ENCODE assay signal across 8 cellular contexts in genomic region chr12:106223485-106224391, GRCh38. TPM values are rescaled to one million over a fixed set of nuclear protein-coding genes. Genes with fewer than 3 reads are reported as not detected.
DNase-seq lines count a peak whose midpoint lies in the region; ATAC-seq and TF ChIP-seq lines count a peak whose summit lies in the region.

No MANE protein-coding gene starts in this region.

- H3K4me3 ChIP-seq in GM12864 (ENCODE audit: low read depth, low read length) = no peak overlapping the region
- H3K4me3 ChIP-seq in lower lobe of right lung = no peak overlapping the region

- H3K36me3 ChIP-seq in lower lobe of right lung = no peaks in the 10 kb centered on the region

- DNase-seq in GM12864 (ENCODE audit: low read depth) (no peak), NCI-H460 (ENCODE audit: extremely low read depth, low read depth) (peak; percentile 69), dedifferentiated amniotic fluid mesenchymal stem cell (ENCODE audit: extremely low spot score) (peak; percentile 35), lower lobe of right lung (peak; percentile 72)
- DNase-seq in activated CD4-positive, alpha-beta T cell treated with anti-CD3 and anti-CD28 coated beads, Interleukin-2, amount 10 ng/mL, durations not matched to agents 7 days and 5 days = peak; percentile 74
- peak; percentile 47 for DNase-seq in stimulated activated CD8-positive, alpha-beta memory T cell treated with anti-CD3 and anti-CD28 coated beads, Interleukin-15, amount 100 ng/mL, for 24 hours (ENCODE audit: low read depth)

- H3K9me3 ChIP-seq in lower lobe of right lung = no peaks in the 10 kb centered on the region

- peak; percentile 98 for TF ChIP-seq CTCF in GM12864 (IDR thresholded peaks at IDR 0.05; ENCODE audit: low read depth, low read length, missing control alignments)
- peak; percentile 94 for TF ChIP-seq CTCF in lower lobe of right lung (IDR thresholded peaks at IDR 0.05)

- H3K27ac ChIP-seq in lower lobe of right lung = no peak overlapping the region

- no peak overlapping the region for H3K4me3 Mint-ChIP-seq in activated CD4-positive, alpha-beta T cell treated with anti-CD3 and anti-CD28 coated beads, Interleukin-2, amount 10 ng/mL, durations not matched to agents 7 days and 5 days

- peaks cover 12% of the 10 kb centered on the region for H3K4me1 ChIP-seq in lower lobe of right lung

- H3K27me3 Mint-ChIP-seq in activated CD4-positive, alpha-beta T cell treated with anti-CD3 and anti-CD28 coated beads, Interleukin-2, amount 10 ng/mL, durations not matched to agents 7 days and 5 days = peaks cover 5% of the 10 kb centered on the region

- no peaks in the 10 kb centered on the region for H3K27me3 ChIP-seq in lower lobe of right lung (ENCODE audit: low read depth)

- CTCF ChIA-PET in activated CD4-positive, alpha-beta T cell treated with anti-CD3 and anti-CD28 coated beads, Interleukin-2, amount 10 ng/mL, durations not matched to agents 7 days and 5 days (lab: Charles Lee) = interaction anchor here (0.6 to 0.8 kb wide), 6 partner anchors 54 to 743 kb away, joined by 3 to 4 read pairs (median 3); partner anchors contain the start of gene POLR3B

- intact Hi-C loops in lower lobe of right lung (cut with DNase I) = no loop called here

- H3K9me3 Mint-ChIP-seq in activated CD4-positive, alpha-beta T cell treated with anti-CD3 and anti-CD28 coated beads, Interleukin-2, amount 10 ng/mL, durations not matched to agents 7 days and 5 days = no peaks in the 10 kb centered on the region

- ATAC-seq in HG03066 (IDR thresholded peaks at IDR 0.05; ENCODE audit: low read depth, unreplicated experiment) = peak; percentile 77
- ATAC-seq in lower lobe of right lung = peak; percentile 74 to 85
- no peak for ATAC-seq in HG03571 (IDR thresholded peaks at IDR 0.05; ENCODE audit: unreplicated experiment)

- no peaks in the 10 kb centered on the region for H3K36me3 Mint-ChIP-seq in activated CD4-positive, alpha-beta T cell treated with anti-CD3 and anti-CD28 coated beads, Interleukin-2, amount 10 ng/mL, durations not matched to agents 7 days and 5 days (ENCODE audit: low read depth)

- POLR2A ChIA-PET in activated CD4-positive, alpha-beta T cell treated with anti-CD3 and anti-CD28 coated beads, Interleukin-2, amount 10 ng/mL, durations not matched to agents 7 days and 5 days (lab: Charles Lee) = no interaction called here

- H3K27ac Mint-ChIP-seq in activated CD4-positive, alpha-beta T cell treated with anti-CD3 and anti-CD28 coated beads, Interleukin-2, amount 10 ng/mL, durations not matched to agents 7 days and 5 days = no peak overlapping the region

- H3K4me1 Mint-ChIP-seq in activated CD4-positive, alpha-beta T cell treated with anti-CD3 and anti-CD28 coated beads, Interleukin-2, amount 10 ng/mL, durations not matched to agents 7 days and 5 days = peaks cover 24% of the 10 kb centered on the region

RNA-seq across cellular contexts. Expression of gene CKAP4, which starts 24.1 kb away (rescaled TPM):
- 94.6 and 99.3 TPM in 2 replicates for total RNA-seq in NCI-H460 (2014; rRNA removed; shearing (Covaris generic))
- 168 and 202 TPM in 2 replicates for polyA plus RNA-seq in NCI-H460 (2014; cell fraction: nucleus; rRNA removed)
- 1 to 10 TPM; 1.7 to 2.1 TPM for total RNA-seq in activated CD4-positive, alpha-beta T cell treated with anti-CD3 and anti-CD28 coated beads, Interleukin-2, amount 10 ng/mL, durations not matched to agents 7 days and 5 days
- total RNA-seq in lower lobe of right lung = 32.2 TPM

Comparison
In these comparisons a context has a peak if more than half of its experiments do, and no peak if none do; other contexts are left out.
1. RNA of gene CKAP4, which starts 24.1 kb away (total RNA-seq): 94.6 to 99.3 TPM in NCI-H460 and 32.2 TPM in lower lobe of right lung (single experiment); 1.7 to 2.1 TPM in activated CD4-positive, alpha-beta T cell treated with anti-CD3 and anti-CD28 coated beads, Interleukin-2, amount 10 ng/mL, durations not matched to agents 7 days and 5 days; every median in the first group is over 10 times any median in the second.